Comparison of ENCODE assay signal across 22 cellular contexts in the genomic region with DNA sequence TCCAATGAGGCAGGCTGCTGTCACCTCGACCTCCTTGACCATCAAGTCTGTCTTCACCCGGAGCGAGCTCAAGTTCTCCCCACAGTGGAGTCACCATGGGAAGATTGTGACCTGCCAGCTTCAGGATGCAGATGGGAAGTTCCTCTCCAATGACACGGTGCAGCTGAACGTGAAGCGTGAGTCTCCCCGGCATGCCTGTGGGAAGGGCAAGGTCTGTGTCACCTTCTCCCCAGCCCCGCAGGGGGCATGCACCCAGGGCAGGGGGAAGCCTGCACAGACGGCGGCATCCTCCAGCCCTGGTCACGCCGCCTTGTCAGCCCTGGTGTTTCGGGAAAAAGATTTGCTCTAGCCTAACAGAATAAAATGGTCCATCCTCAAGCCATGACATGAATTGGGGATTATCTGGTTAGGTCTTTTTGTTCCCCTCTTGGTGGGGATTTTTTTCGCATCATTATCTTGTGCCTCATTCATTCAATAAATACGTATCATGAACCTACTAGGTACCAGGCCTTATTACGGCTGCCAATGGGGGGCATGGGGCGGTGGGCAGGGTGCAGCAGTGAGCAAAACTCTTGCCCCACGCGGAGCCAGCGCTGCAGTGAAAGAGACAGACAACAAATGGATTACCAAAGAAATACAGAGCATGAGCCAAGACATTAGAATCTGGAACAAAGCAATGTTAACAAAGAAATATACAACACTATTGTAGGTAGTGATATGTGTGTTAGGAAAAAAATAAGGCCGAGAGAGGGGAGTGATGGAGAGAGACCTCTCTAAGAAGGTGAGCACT. TPM values are rescaled to one million over a fixed set of nuclear protein-coding genes. Genes with fewer than 3 reads are reported as not detected.
DNase-seq lines count a peak whose midpoint lies in the region; ATAC-seq, FAIRE-seq and TF ChIP-seq lines count a peak whose summit lies in the region.
"Had no signal": no experiment of that assay in that cellular context is flagged by ENCODE, and none has a peak within 500 bp of the region (broad histone marks: within the 10 kb centered on the region; RNA-seq: fewer than 3 reads in every experiment).

No MANE protein-coding gene starts in this region.

- no peak for TF ChIP-seq RAD21 in GM12878 (IDR thresholded peaks at IDR 0.05; ENCODE audit: insufficient read depth, low read depth, low read length)

- TF ChIP-seq EP300 in GM12878 (IDR thresholded peaks at IDR 0.05; ENCODE audit: borderline replicate concordance in 1 of 2, control insufficient read depth in 1 of 2, low read depth in 2 of 2, low read length in 2 of 2) (no peak), esophagus muscularis mucosa (IDR thresholded peaks at IDR 0.05) (no peak)

- no peak overlapping the region for H3K4me3 Mint-ChIP-seq in stimulated activated memory B cell treated with anti-CD40 and anti-IgM and Interleukin-4, amounts not matched to agents 10 μg/mL and 1 μg/mL and 100 μg/mL, for 72 hours
- no peak overlapping the region for H3K4me3 Mint-ChIP-seq in glutamatergic neuron (ENCODE audit: unreplicated experiment)
- H3K4me3 Mint-ChIP-seq: HFFc6 had no signal

- H3K27me3 Mint-ChIP-seq in stimulated activated memory B cell treated with anti-CD40 and anti-IgM and Interleukin-4, amounts not matched to agents 10 μg/mL and 1 μg/mL and 100 μg/mL, for 72 hours = no peaks in the 10 kb centered on the region
- H3K27me3 Mint-ChIP-seq in glutamatergic neuron (ENCODE audit: unreplicated experiment) = peaks cover 2% of the 10 kb centered on the region

- TF ChIP-seq CTCF in GM12864 (IDR thresholded peaks at IDR 0.05; ENCODE audit: low read depth, low read length, missing control alignments) (no peak), GM12878 (IDR thresholded peaks at IDR 0.05 in 2 of 3, conservative IDR thresholded peaks at IDR 0.05 in 1 of 3; ENCODE audit: control insufficient read depth in 2 of 3, extremely low read depth in 1 of 3, insufficient read depth in 1 of 3, low read depth in 3 of 3, low read length in 3 of 3) (no peak), glutamatergic neuron (IDR thresholded peaks at IDR 0.05; ENCODE audit: partially characterized antibody, unreplicated experiment) (no peak), esophagus muscularis mucosa (IDR thresholded peaks at IDR 0.05) (no peak)

- RAD21 ChIA-PET in GM12878 (lab: Charles Lee; ENCODE audit: unreplicated experiment) = interaction anchor here (1.0 to 9.4 kb wide), 5 partner anchors 11 to 29 kb away, joined by 3 to 127 read pairs (median 12); a partner anchor contains a TSS

- H2AFZ ChIP-seq in GM12878 (ENCODE audit: control insufficient read depth, low read depth, low read length) = no peak overlapping the region

- peaks cover 50% of the 10 kb centered on the region for H3K79me2 ChIP-seq in GM12878 (ENCODE audit: control insufficient read depth, insufficient read depth, low read length)

- no peaks in the 10 kb centered on the region for H3K9me3 Mint-ChIP-seq in activated naive CD4-positive, alpha-beta T cell treated with anti-CD3 and anti-CD28 coated beads, Interleukin-2, amount 50 U/mL, for 72 hours
- H3K9me3 Mint-ChIP-seq in stimulated activated memory B cell treated with anti-CD40 and anti-IgM and Interleukin-4, amounts not matched to agents 10 μg/mL and 1 μg/mL and 100 μg/mL, for 72 hours = no peaks in the 10 kb centered on the region
- H3K9me3 Mint-ChIP-seq in glutamatergic neuron (ENCODE audit: unreplicated experiment) = peaks cover 2% of the 10 kb centered on the region
- H3K9me3 Mint-ChIP-seq: HFFc6 had no signal

- in situ Hi-C loops in GM12878 (cut with MboI) = loop anchor here (10.0 kb wide), 1 partner anchor 568 kb away; a partner anchor contains a TSS

- no TSS peak for BruUV-seq in GM12878 (replicated peaks; lab: Mats Ljungman, UMichigan)

- H3K4me1 ChIP-seq in GM12878 (ENCODE audit: control insufficient read depth, insufficient read depth, low read length) (peaks cover 48% of the 10 kb centered on the region), esophagus muscularis mucosa (no peaks in the 10 kb centered on the region)

- H3K9me3 ChIP-seq in GM12878 (replicated peaks; ENCODE audit: control insufficient read depth, insufficient read depth, low read length) (no peaks in the 10 kb centered on the region), esophagus muscularis mucosa (no peaks in the 10 kb centered on the region)

- H3K27me3 ChIP-seq in GM12878 (replicated peaks in 1 of 2; ENCODE audit: control insufficient read depth in 2 of 2, insufficient read depth in 2 of 2, low read length in 1 of 2) (no peaks in the 10 kb centered on the region), esophagus muscularis mucosa (peaks cover 0 to 54% (median 0%) of the 10 kb centered on the region in 4 donors)

- ATAC-seq in activated naive CD4-positive, alpha-beta T cell treated with anti-CD3 and anti-CD28 coated beads, Interleukin-2, amount 50 U/mL, for 72 hours = no peak
- ATAC-seq in GM12878 = no peak
- ATAC-seq in stimulated activated memory B cell treated with anti-CD40 and anti-IgM and Interleukin-4, amounts not matched to agents 10 μg/mL and 1 μg/mL and 100 μg/mL, for 72 hours = no peak
- ATAC-seq in HG03571 (IDR thresholded peaks at IDR 0.05; ENCODE audit: unreplicated experiment) = no peak

- POLR2A ChIA-PET in GM12878 (lab: Charles Lee) = interaction anchor here (0.8 to 7.2 kb wide), 4 partner anchors 10 to 16 kb away, joined by 3 to 135 read pairs (median 30); a partner anchor contains a TSS

- SMC1A ChIA-PET in GM12878 (lab: Charles Lee; ENCODE audit: uncharacterized antibody, unreplicated experiment) = interaction anchor here (0.7 to 9.8 kb wide), 8 partner anchors 11 to 156 kb away, joined by 3 to 152 read pairs (median 16); a partner anchor contains a TSS

- H3K27ac ChIP-seq in GM12878 (ENCODE audit: control insufficient read depth, insufficient read depth) (peak overlapping the region; percentile 93; the same call in 1 of the 2 replicates), esophagus muscularis mucosa (replicated peaks in 1 of 4) (no peak overlapping the region)
- H3K27ac ChIP-seq: KMS-11 had no signal

- TF ChIP-seq POLR2A in GM12878 (IDR thresholded peaks at IDR 0.05; ENCODE audit: low read depth, low read length) = peak; percentile 71
- TF ChIP-seq POLR2A in esophagus muscularis mucosa (IDR thresholded peaks at IDR 0.05; ENCODE audit: low read depth) = no peak

- intact Hi-C loops in GM12878 (cut with micrococcal nuclease; ENCODE audit: unreplicated experiment) (no loop called here), esophagus muscularis mucosa (cut with DNase I) (no loop called here)

- H4K20me1 ChIP-seq in GM12878 (ENCODE audit: control insufficient read depth, insufficient read depth) = no peaks in the 10 kb centered on the region

- H3K27ac Mint-ChIP-seq in activated naive CD4-positive, alpha-beta T cell treated with anti-CD3 and anti-CD28 coated beads, Interleukin-2, amount 50 U/mL, for 72 hours = peak overlapping the region; percentile 45 to 65
- H3K27ac Mint-ChIP-seq in stimulated activated memory B cell treated with anti-CD40 and anti-IgM and Interleukin-4, amounts not matched to agents 10 μg/mL and 1 μg/mL and 100 μg/mL, for 72 hours = peak overlapping the region; percentile 72
- H3K27ac Mint-ChIP-seq in glutamatergic neuron (ENCODE audit: unreplicated experiment) = no peak overlapping the region
- H3K27ac Mint-ChIP-seq: HFFc6 had no signal

- WGBS in GM12878 (ENCODE audit: insufficient coverage, insufficient replicate concordance, low lambda C conversion rate, missing lambda C conversion rate) = 91% methylated on average over 21 of the region's 21 CpGs
- 90% methylated on average over 16 of the region's 21 CpGs for WGBS in esophagus muscularis mucosa

- peaks cover 0 to 7% of the 10 kb centered on the region in 2 donors for H3K36me3 Mint-ChIP-seq in activated naive CD4-positive, alpha-beta T cell treated with anti-CD3 and anti-CD28 coated beads, Interleukin-2, amount 50 U/mL, for 72 hours
- peaks cover 76% of the 10 kb centered on the region for H3K36me3 Mint-ChIP-seq in stimulated activated memory B cell treated with anti-CD40 and anti-IgM and Interleukin-4, amounts not matched to agents 10 μg/mL and 1 μg/mL and 100 μg/mL, for 72 hours
- no peaks in the 10 kb centered on the region for H3K36me3 Mint-ChIP-seq in glutamatergic neuron (ENCODE audit: unreplicated experiment)

- no peak overlapping the region for H3K9ac ChIP-seq in GM12878 (ENCODE audit: control insufficient read depth, insufficient read depth, low read length)
- H3K9ac ChIP-seq: KMS-11 had no signal

- no peak for DNase-seq in activated naive CD4-positive, alpha-beta T cell treated with anti-CD3 and anti-CD28 coated beads, Interleukin-2, amount 50 U/mL, for 72 hours (ENCODE audit: low spot score in 2 of 2)
- DNase-seq in activated naive CD4-positive, alpha-beta T cell (lab: John Stamatoyannopoulos, UW) = no peak
- no peak for DNase-seq in GM12864 (ENCODE audit: low read depth)
- no peak for DNase-seq in GM12878 (ENCODE audit: low read depth, low spot score)
- no peak for DNase-seq in glutamatergic neuron
- DNase-seq in esophagus muscularis mucosa (ENCODE audit: extremely low spot score) = no peak
- DNase-seq: COR-L47, HFFc6, NCI-H1048, NCI-H1436 treated with DMSO at 0.1 percent for 48 hours, NCI-H2029 treated with DMSO at 0.1 percent for 48 hours, NCI-H2171 treated with DMSO at 0.1 percent for 48 hours, NCI-H748 treated with DMSO at 0.1 percent for 48 hours, RPMI8226 had no signal

- CTCF ChIA-PET in GM12878 (lab: Yijun Ruan, JAX) = interaction anchor here (0.7 to 5.1 kb wide), 5 partner anchors 11 to 159 kb away, joined by 3 to 61 read pairs (median 6); a partner anchor contains a TSS

- peak overlapping the region; percentile 61 for H3K4me2 ChIP-seq in GM12878 (ENCODE audit: control insufficient read depth, insufficient read depth)
- H3K4me2 ChIP-seq: KMS-11 had no signal

- H3K36me3 ChIP-seq in GM12878 (ENCODE audit: control insufficient read depth in 2 of 2, insufficient read depth in 2 of 2, low read length in 1 of 2) (peaks cover 25 to 27% of the 10 kb centered on the region in 2 experiments), esophagus muscularis mucosa (no peaks in the 10 kb centered on the region)

- H3K4me1 Mint-ChIP-seq in stimulated activated memory B cell treated with anti-CD40 and anti-IgM and Interleukin-4, amounts not matched to agents 10 μg/mL and 1 μg/mL and 100 μg/mL, for 72 hours = peaks cover 77% of the 10 kb centered on the region
- H3K4me1 Mint-ChIP-seq in glutamatergic neuron (ENCODE audit: low read depth, unreplicated experiment) = no peaks in the 10 kb centered on the region

- H3K4me3 ChIP-seq in GM12864 (ENCODE audit: low read depth, low read length) (peak overlapping the region; percentile 11; the same call in 1 of the 2 replicates), GM12878 (peak overlapping the region; percentile 49; the same call in 1 of the 2 replicates), esophagus muscularis mucosa (no peak overlapping the region)

- no peak for FAIRE-seq in GM12878 (lab: Jason Lieb, UNC)
- FAIRE-seq: A204.1, H54, HepG2 had no signal

RNA-seq across cellular contexts. Expression of a gene that starts 7.4 kb away (rescaled TPM):
- 10 to 100 TPM in 1 of 2 donors, 1 to 10 TPM in 1; 7.0 to 48.2 TPM for total RNA-seq in activated naive CD4-positive, alpha-beta T cell treated with anti-CD3 and anti-CD28 coated beads, Interleukin-2, amount 50 U/mL, for 72 hours
- total RNA-seq in GM12878 (2013; cell fraction: nucleolus; rRNA removed) = 1,882 and 2,109 TPM in 2 replicates
- 238 and 245 TPM in 2 replicates for total RNA-seq in GM12878 (2014; rRNA removed)
- 124 and 140 TPM in 2 replicates for total RNA-seq in GM12878 (2014; rRNA removed; fragmentation: Illumina TruSeq; extraction: Trizol)
- total RNA-seq in GM12878 (2021) = 261 and 294 TPM in 2 replicates
- 284 TPM for polyA plus RNA-seq in GM12878 (2011; ENCODE audit: low read depth)
- 216 and 271 TPM in 2 replicates for polyA plus RNA-seq in GM12878 (2011; rRNA removed)
- polyA plus RNA-seq in GM12878 (2011; cell fraction: cytosol; rRNA removed) = 276 and 316 TPM in 2 replicates
- 443 and 480 TPM in 2 replicates for polyA plus RNA-seq in GM12878 (2011; cell fraction: nucleus; rRNA removed)
- 310 and 327 TPM in 2 replicates for polyA plus RNA-seq in GM12878 (2012)
- polyA plus RNA-seq in GM12878 (2014; fragmentation: Illumina TruSeq; extraction: Trizol) = 288 and 344 TPM in 2 replicates
- 10 to 100 TPM; 23.0 to 24.4 TPM for polyA plus RNA-seq in GM12878 (2014; fragmentation: Nextera tagmentation; extraction: Ambion mirVana)
- polyA plus RNA-seq in GM12878 (2014; rRNA removed) = 316 and 325 TPM in 2 replicates
- polyA plus RNA-seq in GM12878 (2016; fragmentation: Nextera tagmentation; extraction: Ambion mirVana) = 10 to 100 TPM; 78.2 to 81.0 TPM
- polyA minus RNA-seq in GM12878 (2011; rRNA and poly(A)+ RNA removed) = 482 and 491 TPM in 2 replicates
- 141 and 142 TPM in 2 replicates for polyA minus RNA-seq in GM12878 (2011; cell fraction: cytosol; rRNA and poly(A)+ RNA removed)
- polyA minus RNA-seq in GM12878 (2011; cell fraction: nucleus; rRNA and poly(A)+ RNA removed) = 170 and 251 TPM in 2 replicates
- total RNA-seq in glutamatergic neuron (ENCODE audit: unreplicated experiment) = not detected
- 10 to 100 TPM in 1 of 4 donors, 1 to 10 TPM in 3; 2.3 to 12.5 (median 3.7) TPM for total RNA-seq in esophagus muscularis mucosa
- total RNA-seq: NCI-H460 had no signal

RNA-seq across cellular contexts. Expression of a gene that starts 11.3 kb away (rescaled TPM):
- total RNA-seq in activated naive CD4-positive, alpha-beta T cell treated with anti-CD3 and anti-CD28 coated beads, Interleukin-2, amount 50 U/mL, for 72 hours = 1 to 10 TPM in 1 of 2 donors, under 1 TPM in 1; 0.23 to 1.5 TPM
- 4.1 and 5.1 TPM in 2 replicates for total RNA-seq in GM12878 (2013; cell fraction: nucleolus; rRNA removed)
- total RNA-seq in GM12878 (2014; rRNA removed) (0.27 and 0.28 TPM in 2 replicates), GM12878 (2014; rRNA removed; fragmentation: Illumina TruSeq; extraction: Trizol) (0.13 TPM in 1 of 2 replicates, not detected in the other), GM12878 (2021) (0.43 and 0.62 TPM in 2 replicates), glutamatergic neuron (ENCODE audit: unreplicated experiment) (not detected), esophagus muscularis mucosa (not detected)
- polyA plus RNA-seq in GM12878 (2011; ENCODE audit: low read depth) = 0.92 TPM
- polyA plus RNA-seq in GM12878 (2011; rRNA removed) (0.13 and 0.15 TPM in 2 replicates), GM12878 (2014; fragmentation: Illumina TruSeq; extraction: Trizol) (0.10 TPM in 1 of 2 replicates, not detected in the other), GM12878 (2014; fragmentation: Nextera tagmentation; extraction: Ambion mirVana) (under 1 TPM; 0.05 to 0.07 TPM), GM12878 (2014; rRNA removed) (0.32 and 0.51 TPM in 2 replicates), GM12878 (2016; fragmentation: Nextera tagmentation; extraction: Ambion mirVana) (not detected)
- polyA plus RNA-seq in GM12878 (2011; cell fraction: cytosol; rRNA removed) = 0.19 and 0.28 TPM in 2 replicates
- polyA plus RNA-seq in GM12878 (2011; cell fraction: nucleus; rRNA removed) = 1.5 TPM in 2 replicates
- polyA plus RNA-seq in GM12878 (2012) = 0.49 and 1.6 TPM in 2 replicates
- 0.26 TPM in 1 of 2 replicates, not detected in the other for polyA minus RNA-seq in GM12878 (2011; rRNA and poly(A)+ RNA removed)
- polyA minus RNA-seq in GM12878 (2011; cell fraction: cytosol; rRNA and poly(A)+ RNA removed) = not detected in 2 replicates
- 0.24 and 0.77 TPM in 2 replicates for polyA minus RNA-seq in GM12878 (2011; cell fraction: nucleus; rRNA and poly(A)+ RNA removed)
- total RNA-seq: HepG2, HFFc6, MCF 10A, NCI-H460 had no signal
- polyA plus RNA-seq: HepG2 had no signal

RNA-seq across cellular contexts. Expression of a gene that starts 21.9 kb away (rescaled TPM):
- total RNA-seq in activated naive CD4-positive, alpha-beta T cell treated with anti-CD3 and anti-CD28 coated beads, Interleukin-2, amount 50 U/mL, for 72 hours = 1 to 10 TPM; 1.4 to 5.1 TPM
- 0.42 and 0.44 TPM in 2 replicates for total RNA-seq in GM12878 (2013; cell fraction: nucleolus; rRNA removed)
- total RNA-seq in GM12878 (2014; rRNA removed) = not detected in 2 replicates
- not detected in 2 replicates for total RNA-seq in GM12878 (2014; rRNA removed; fragmentation: Illumina TruSeq; extraction: Trizol)
- 0.18 TPM in 1 of 2 replicates, not detected in the other for total RNA-seq in GM12878 (2021)
- polyA plus RNA-seq in GM12878 (2011; ENCODE audit: low read depth) = not detected
- not detected in 2 replicates for polyA plus RNA-seq in GM12878 (2011; rRNA removed)
- polyA plus RNA-seq in GM12878 (2011; cell fraction: cytosol; rRNA removed) = not detected in 2 replicates
- 0.12 and 0.36 TPM in 2 replicates for polyA plus RNA-seq in GM12878 (2011; cell fraction: nucleus; rRNA removed)
- 0.15 TPM in 1 of 2 replicates, not detected in the other for polyA plus RNA-seq in GM12878 (2012)
- polyA plus RNA-seq in GM12878 (2014; fragmentation: Illumina TruSeq; extraction: Trizol) = 0.15 TPM in 1 of 2 replicates, not detected in the other
- not detected for polyA plus RNA-seq in GM12878 (2014; fragmentation: Nextera tagmentation; extraction: Ambion mirVana)
- not detected in 2 replicates for polyA plus RNA-seq in GM12878 (2014; rRNA removed)
- polyA plus RNA-seq in GM12878 (2016; fragmentation: Nextera tagmentation; extraction: Ambion mirVana) = not detected
- not detected in 2 replicates for polyA minus RNA-seq in GM12878 (2011; rRNA and poly(A)+ RNA removed)
- not detected in 2 replicates for polyA minus RNA-seq in GM12878 (2011; cell fraction: cytosol; rRNA and poly(A)+ RNA removed)
- polyA minus RNA-seq in GM12878 (2011; cell fraction: nucleus; rRNA and poly(A)+ RNA removed) = not detected in 2 replicates
- not detected for total RNA-seq in glutamatergic neuron (ENCODE audit: unreplicated experiment)
- total RNA-seq in esophagus muscularis mucosa = 1 to 10 TPM in 1 of 4 donors, under 1 TPM in 1, not detected in 2; 0.17 to 2.3 TPM
- total RNA-seq: HepG2, HFFc6, MCF 10A, NCI-H460 had no signal
- polyA plus RNA-seq: HepG2 had no signal

RNA-seq across cellular contexts. Expression of a gene that starts 34.5 kb away (rescaled TPM):
- total RNA-seq in activated naive CD4-positive, alpha-beta T cell treated with anti-CD3 and anti-CD28 coated beads, Interleukin-2, amount 50 U/mL, for 72 hours = 1 to 10 TPM in 1 of 2 donors, under 1 TPM in 1; 0.50 to 1.8 TPM
- total RNA-seq in GM12878 (2013; cell fraction: nucleolus; rRNA removed) = not detected in 2 replicates
- total RNA-seq in GM12878 (2014; rRNA removed) (not detected in 2 replicates), GM12878 (2014; rRNA removed; fragmentation: Illumina TruSeq; extraction: Trizol) (not detected in 2 replicates), GM12878 (2021) (0.13 TPM in 1 of 2 replicates, not detected in the other), glutamatergic neuron (ENCODE audit: unreplicated experiment) (not detected), esophagus muscularis mucosa (under 1 TPM in 1 of 4 donors, not detected in 3; 0.17 TPM)
- polyA plus RNA-seq in GM12878 (2011; ENCODE audit: low read depth) = not detected
- polyA plus RNA-seq in GM12878 (2011; rRNA removed) (not detected in 2 replicates), GM12878 (2014; fragmentation: Illumina TruSeq; extraction: Trizol) (not detected in 2 replicates), GM12878 (2014; fragmentation: Nextera tagmentation; extraction: Ambion mirVana) (not detected), GM12878 (2014; rRNA removed) (not detected in 2 replicates), GM12878 (2016; fragmentation: Nextera tagmentation; extraction: Ambion mirVana) (not detected)
- not detected in 2 replicates for polyA plus RNA-seq in GM12878 (2011; cell fraction: cytosol; rRNA removed)
- 0.10 TPM in 1 of 2 replicates, not detected in the other for polyA plus RNA-seq in GM12878 (2011; cell fraction: nucleus; rRNA removed)
- 0.25 TPM in 1 of 2 replicates, not detected in the other for polyA plus RNA-seq in GM12878 (2012)
- not detected in 2 replicates for polyA minus RNA-seq in GM12878 (2011; rRNA and poly(A)+ RNA removed)
- polyA minus RNA-seq in GM12878 (2011; cell fraction: cytosol; rRNA and poly(A)+ RNA removed) = not detected in 2 replicates
- polyA minus RNA-seq in GM12878 (2011; cell fraction: nucleus; rRNA and poly(A)+ RNA removed) = not detected in 2 replicates
- total RNA-seq: HepG2, HFFc6, MCF 10A, NCI-H460 had no signal
- polyA plus RNA-seq: HepG2 had no signal

RNA-seq across cellular contexts. Expression of a gene that starts 44.4 kb away (rescaled TPM):
- total RNA-seq in activated naive CD4-positive, alpha-beta T cell treated with anti-CD3 and anti-CD28 coated beads, Interleukin-2, amount 50 U/mL, for 72 hours = 1 to 10 TPM in 1 of 2 donors, under 1 TPM in 1; 0.61 to 1.7 TPM
- total RNA-seq in GM12878 (2013; cell fraction: nucleolus; rRNA removed) = 1.0 and 2.8 TPM in 2 replicates
- total RNA-seq in GM12878 (2014; rRNA removed) = 0.11 and 0.17 TPM in 2 replicates
- 0.05 and 0.09 TPM in 2 replicates for total RNA-seq in GM12878 (2014; rRNA removed; fragmentation: Illumina TruSeq; extraction: Trizol)
- total RNA-seq in GM12878 (2021) = 0.27 and 0.56 TPM in 2 replicates
- not detected for polyA plus RNA-seq in GM12878 (2011; ENCODE audit: low read depth)
- 0.03 and 0.23 TPM in 2 replicates for polyA plus RNA-seq in GM12878 (2011; rRNA removed)
- polyA plus RNA-seq in GM12878 (2011; cell fraction: cytosol; rRNA removed) = 0.10 and 0.13 TPM in 2 replicates
- polyA plus RNA-seq in GM12878 (2011; cell fraction: nucleus; rRNA removed) = 0.26 and 0.28 TPM in 2 replicates
- 0.11 TPM in 1 of 2 replicates, not detected in the other for polyA plus RNA-seq in GM12878 (2012)
- 0.06 TPM in 2 replicates for polyA plus RNA-seq in GM12878 (2014; fragmentation: Illumina TruSeq; extraction: Trizol)
- not detected for polyA plus RNA-seq in GM12878 (2014; fragmentation: Nextera tagmentation; extraction: Ambion mirVana)
- polyA plus RNA-seq in GM12878 (2014; rRNA removed) = 0.63 and 0.82 TPM in 2 replicates
- polyA plus RNA-seq in GM12878 (2016; fragmentation: Nextera tagmentation; extraction: Ambion mirVana) = under 1 TPM; 0.16 to 0.23 TPM
- polyA minus RNA-seq in GM12878 (2011; rRNA and poly(A)+ RNA removed) = 0.10 and 0.22 TPM in 2 replicates
- 0.53 TPM in 1 of 2 replicates, not detected in the other for polyA minus RNA-seq in GM12878 (2011; cell fraction: cytosol; rRNA and poly(A)+ RNA removed)
- not detected in 2 replicates for polyA minus RNA-seq in GM12878 (2011; cell fraction: nucleus; rRNA and poly(A)+ RNA removed)
- not detected for total RNA-seq in glutamatergic neuron (ENCODE audit: unreplicated experiment)
- 1 to 10 TPM in 2 of 4 donors, under 1 TPM in 1, not detected in 1; 0.65 to 2.4 (median 1.2) TPM for total RNA-seq in esophagus muscularis mucosa
- total RNA-seq: HFFc6, MCF 10A, NCI-H460 had no signal

Comparison
In these comparisons a context has a peak if more than half of its experiments do, and no peak if none do; other contexts are left out.
1. H3K4me3 ChIP-seq: peak in GM12864 (single experiment) and GM12878 (single experiment); none in esophagus muscularis mucosa (0 of 4).